In the genomic region with DNA sequence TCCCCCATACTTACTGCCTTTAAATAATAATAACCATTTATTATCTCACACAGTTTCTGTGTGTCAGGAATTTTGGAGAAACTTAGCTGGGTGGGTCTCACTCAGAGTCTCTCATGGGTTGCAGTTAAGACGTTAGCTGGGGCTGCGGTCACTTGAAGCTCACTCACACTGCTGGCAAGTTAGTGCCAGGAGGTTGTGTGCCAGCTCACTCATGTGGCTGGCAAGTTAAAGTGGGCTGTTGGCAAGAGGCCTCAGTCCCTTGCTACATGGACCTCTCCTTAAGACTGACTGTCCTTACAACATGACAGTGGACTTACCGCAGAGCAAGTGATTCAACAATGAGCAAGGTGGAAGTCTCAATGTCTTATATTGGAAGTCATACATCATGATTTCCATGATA, we compare ENCODE assay signal across 31 cellular contexts.
"Had no signal": no experiment of that assay in that cellular context is flagged by ENCODE, and none has a peak within 500 bp of the region (broad histone marks: within the 10 kb centered on the region; RNA-seq: fewer than 3 reads in every experiment).

No MANE protein-coding gene starts in this region.

- H3K27ac ChIP-seq: ascending aorta, cardiac muscle cell, WERI-Rb-1 had no signal

- H3K27me3 ChIP-seq: ascending aorta, cardiac muscle cell had no signal

- H3K4me1 ChIP-seq: ascending aorta had no signal

- H3K36me3 ChIP-seq: ascending aorta, cardiac muscle cell, WERI-Rb-1 had no signal

- ATAC-seq: activated CD4-positive, alpha-beta T cell treated with anti-CD3 and anti-CD28 coated beads for 36 hours; activated CD4-positive, CD25-positive, alpha-beta regulatory T cell treated with anti-CD3 and anti-CD28 coated beads, Interleukin-2, amount 50 U/mL, for 24 hours; activated CD8-positive, alpha-beta memory T cell treated with anti-CD3 and anti-CD28 coated beads, Interleukin-2, amount 10 ng/mL, durations not matched to agents 7 days and 5 days; activated CD8-positive, alpha-beta T cell treated with anti-CD3 and anti-CD28 coated beads, Interleukin-2, amount 10 ng/mL, durations not matched to agents 7 days and 5 days; activated naive CD8-positive, alpha-beta T cell treated with anti-CD3 and anti-CD28 coated beads, Interleukin-2, amount 50 U/mL, for 24 hours; WTC11 had no signal

- H3K4me3 ChIP-seq: ascending aorta, cardiac muscle cell had no signal

- H3K9me3 ChIP-seq: ascending aorta had no signal

- DNase-seq: activated CD4-positive, alpha-beta memory T cell treated with anti-CD3 and anti-CD28 coated beads, Interleukin-2, amount 10 ng/mL, durations not matched to agents 7 days and 5 days; activated CD4-positive, alpha-beta T cell treated with anti-CD3 and anti-CD28 coated beads for 1 hour; activated CD4-positive, alpha-beta T cell treated with anti-CD3 and anti-CD28 coated beads for 36 hours; activated CD4-positive, alpha-beta T cell treated with anti-CD3 and anti-CD28 coated beads for 48 hours; activated CD4-positive, alpha-beta T cell treated with anti-CD3 and anti-CD28 coated beads, Interleukin-2, amount 10 ng/mL, durations not matched to agents 7 days and 5 days; activated CD4-positive, alpha-beta T cell treated with anti-CD3 and anti-CD28 coated beads, Interleukin-2, amount 50 U/mL, for 48 hours; activated CD4-positive, CD25-positive, alpha-beta regulatory T cell; activated CD8-positive, alpha-beta memory T cell treated with anti-CD3 and anti-CD28 coated beads for 24 hours; activated CD8-positive, alpha-beta memory T cell treated with anti-CD3 and anti-CD28 coated beads, Interleukin-2, amount 10 ng/mL, durations not matched to agents 7 days and 5 days; activated CD8-positive, alpha-beta memory T cell treated with anti-CD3 and anti-CD28 coated beads, Interleukin-2, amount 50 U/mL, for 48 hours; activated CD8-positive, alpha-beta T cell treated with anti-CD3 and anti-CD28 coated beads, Interleukin-2, amount 10 ng/mL, durations not matched to agents 7 days and 5 days; activated effector memory CD4-positive, alpha-beta T cell treated with Interleukin-2 at 50 U/mL for 16 hours; activated gamma-delta T cell; activated naive CD4-positive, alpha-beta T cell treated with anti-CD3 and anti-CD28 coated beads, Interleukin-2, amount 10 ng/mL, durations not matched to agents 7 days and 5 days; activated naive CD4-positive, alpha-beta T cell treated with Interleukin-2 at 50 U/mL for 16 hours; activated naive CD8-positive, alpha-beta T cell treated with anti-CD3 and anti-CD28 coated beads, Interleukin-2, amount 10 ng/mL, durations not matched to agents 7 days and 5 days; activated naive CD8-positive, alpha-beta T cell treated with anti-CD3 and anti-CD28 coated beads, Interleukin-2, amount 50 U/mL, for 24 hours; activated T-cell treated with anti-CD3 and anti-CD28 coated beads, Interleukin-2, amount 50 U/mL, for 24 hours; activated T-cell treated with anti-CD3 and anti-CD28 coated beads, Interleukin-2, amount 50 U/mL, for 48 hours; amygdala; anterior cingulate cortex; caudate nucleus; cerebellar nuclear complex; T-helper 1 cell; T-helper 2 cell; T-helper 9 cell; WERI-Rb-1 had no signal
